Comparison of ENCODE assay signal across 8 cellular contexts in genomic region chr15:91224750-91225380, GRCh38.
DNase-seq lines count a peak whose midpoint lies in the region; TF ChIP-seq lines count a peak whose summit lies in the region.

No MANE protein-coding gene starts in this region.

- H3K4me1 Mint-ChIP-seq in activated naive CD4-positive, alpha-beta T cell treated with anti-CD3 and anti-CD28 coated beads for 36 hours (ENCODE audit: low read depth) = no peaks in the 10 kb centered on the region
- H3K4me1 Mint-ChIP-seq in type B pancreatic cell (ENCODE audit: unreplicated experiment) = no peaks in the 10 kb centered on the region

- no peak overlapping the region for H3K27ac Mint-ChIP-seq in activated naive CD4-positive, alpha-beta T cell treated with anti-CD3 and anti-CD28 coated beads for 36 hours
- no peak overlapping the region for H3K27ac Mint-ChIP-seq in type B pancreatic cell

- no peaks in the 10 kb centered on the region for H3K9me3 Mint-ChIP-seq in activated naive CD4-positive, alpha-beta T cell treated with anti-CD3 and anti-CD28 coated beads for 36 hours
- no peaks in the 10 kb centered on the region for H3K9me3 Mint-ChIP-seq in type B pancreatic cell

- peaks cover 30% of the 10 kb centered on the region for H3K27me3 Mint-ChIP-seq in activated naive CD4-positive, alpha-beta T cell treated with anti-CD3 and anti-CD28 coated beads for 36 hours (ENCODE audit: low read depth)
- H3K27me3 Mint-ChIP-seq in type B pancreatic cell = peaks cover 49% of the 10 kb centered on the region

- H3K79me2 ChIP-seq in hepatocyte = no peaks in the 10 kb centered on the region

- H2AFZ ChIP-seq in hepatocyte = no peak overlapping the region

- no peak overlapping the region for H3K4me2 ChIP-seq in hepatocyte

- no peaks in the 10 kb centered on the region for H3K9me3 ChIP-seq in hepatocyte (ENCODE audit: low read depth)

- no peak overlapping the region for H3K4me3 Mint-ChIP-seq in activated naive CD4-positive, alpha-beta T cell treated with anti-CD3 and anti-CD28 coated beads for 36 hours
- no peak overlapping the region for H3K4me3 Mint-ChIP-seq in type B pancreatic cell

- peaks cover 14% of the 10 kb centered on the region for H3K27me3 ChIP-seq in hepatocyte

- H3K4me3 ChIP-seq in hepatocyte = no peak overlapping the region

- peak overlapping the region; percentile 27; the same call in 1 of the 2 replicates for H3K27ac ChIP-seq in VCaP
- no peak overlapping the region for H3K27ac ChIP-seq in hepatocyte

- DNase-seq in activated naive CD4-positive, alpha-beta T cell treated with anti-CD3 and anti-CD28 coated beads for 36 hours = peak; percentile 9
- DNase-seq in activated naive CD4-positive, alpha-beta T cell (lab: John Stamatoyannopoulos, UW) = no peak
- DNase-seq in NCI-H1417 (lab: John Stamatoyannopoulos, UW) = peak; percentile 56 to 82 (median 81)
- DNase-seq in hepatocyte (ENCODE audit: low spot score) = peak; percentile 41
- DNase-seq in type B pancreatic cell (ENCODE audit: extremely low spot score, unreplicated experiment) = no peak
- DNase-seq in activated CD4-positive, CD25-positive, alpha-beta regulatory T cell treated with anti-CD3 and anti-CD28 coated beads, Interleukin-2, amount 50 U/mL, for 72 hours = no peak
- DNase-seq in T-helper 9 cell = no peak

- no peaks in the 10 kb centered on the region for H4K20me1 ChIP-seq in hepatocyte (ENCODE audit: insufficient read depth, poor library complexity, severe bottlenecking)

- intact Hi-C loops in activated naive CD4-positive, alpha-beta T cell treated with anti-CD3 and anti-CD28 coated beads for 36 hours (cut with micrococcal nuclease) = loop anchor here (1.0 to 2.0 kb wide), 2 partner anchors 46 to 169 kb away; no protein-coding TSS in a partner anchor

- WGBS in hepatocyte (ENCODE audit: low lambda C conversion rate, missing lambda C conversion rate) = 70% methylated on average over 7 of the region's 7 CpGs

- TF ChIP-seq CTCF in VCaP (conservative IDR thresholded peaks at IDR 0.05) = peak; percentile 97
- TF ChIP-seq CTCF in hepatocyte (IDR thresholded peaks at IDR 0.05; ENCODE audit: poor library complexity) = peak; percentile 61
- TF ChIP-seq CTCF in type B pancreatic cell (conservative IDR thresholded peaks at IDR 0.05) = peak; percentile 83

- H3K36me3 Mint-ChIP-seq in activated naive CD4-positive, alpha-beta T cell treated with anti-CD3 and anti-CD28 coated beads for 36 hours (ENCODE audit: low read depth) = no peaks in the 10 kb centered on the region
- no peaks in the 10 kb centered on the region for H3K36me3 Mint-ChIP-seq in type B pancreatic cell

- no peaks in the 10 kb centered on the region for H3K36me3 ChIP-seq in hepatocyte (replicated peaks; ENCODE audit: insufficient read depth, low read depth)

- no peaks in the 10 kb centered on the region for H3K9me2 ChIP-seq in hepatocyte (replicated peaks; ENCODE audit: insufficient read depth)

- CTCF ChIA-PET in activated naive CD4-positive, alpha-beta T cell treated with anti-CD3 and anti-CD28 coated beads for 36 hours (lab: Charles Lee) = interaction anchor here (0.7 to 3.3 kb wide), 5 partner anchors 15 to 170 kb away, joined by 3 to 20 read pairs (median 8); no protein-coding TSS in a partner anchor

- H3K4me1 ChIP-seq in hepatocyte (ENCODE audit: insufficient read depth) = no peaks in the 10 kb centered on the region

Comparison
In these comparisons a context has a peak if more than half of its experiments do, and no peak if none do; other contexts are left out.
1. DNase-seq: peak in activated naive CD4-positive, alpha-beta T cell treated with anti-CD3 and anti-CD28 coated beads for 36 hours (single experiment), NCI-H1417 (3 of 3) and hepatocyte (single experiment); none in activated naive CD4-positive, alpha-beta T cell (0 of 4), type B pancreatic cell (single experiment), activated CD4-positive, CD25-positive, alpha-beta regulatory T cell treated with anti-CD3 and anti-CD28 coated beads, Interleukin-2, amount 50 U/mL, for 72 hours (single experiment) and T-helper 9 cell (single experiment).
2. Peak in every context shown above with its lines, with median percentiles within 50 percentile points of each other: CTCF ChIP-seq.